8 cellular contexts compared by ENCODE assay signal in the genomic region with DNA sequence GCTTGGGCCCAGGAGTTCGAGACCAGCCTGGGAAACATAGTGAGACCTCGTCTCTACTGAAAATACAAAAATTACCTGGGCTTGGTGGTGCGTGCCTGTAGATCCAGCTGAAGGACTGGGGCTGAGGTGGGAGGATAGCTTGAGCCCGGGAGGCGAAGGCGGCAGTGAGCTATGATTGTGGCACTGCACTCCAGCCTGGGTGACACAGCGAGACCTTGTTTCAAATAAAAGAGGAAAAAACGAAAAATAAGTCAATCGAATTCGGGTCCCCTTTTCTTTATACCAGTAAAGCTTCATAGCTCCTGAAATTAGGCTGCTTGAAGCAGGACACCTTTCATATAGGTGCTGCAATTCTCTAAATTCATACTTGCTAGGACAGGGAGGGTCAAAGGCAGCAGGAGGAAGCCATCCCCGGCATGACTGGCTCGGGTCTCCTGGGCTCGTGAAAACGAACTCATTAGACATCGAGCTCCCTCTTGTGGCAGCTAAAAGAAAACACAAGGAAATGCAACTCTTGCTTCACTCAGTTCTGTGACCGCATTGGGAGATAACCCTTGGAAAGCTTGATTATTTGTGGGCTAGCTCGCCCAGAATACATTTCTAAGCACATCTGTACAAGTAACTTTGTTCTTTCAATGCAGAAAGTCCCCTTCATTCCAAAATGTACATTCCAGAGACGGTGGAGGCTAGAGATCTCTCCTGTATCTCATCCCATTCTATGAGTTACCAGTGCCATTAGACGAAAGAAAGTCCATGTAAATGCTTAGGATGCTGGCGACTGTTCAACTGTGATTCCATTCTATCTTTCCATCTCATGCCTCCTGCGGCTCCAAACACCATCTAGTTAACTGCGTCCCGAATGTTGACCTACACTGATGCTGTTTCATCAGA. TPM values are rescaled to one million over a fixed set of nuclear protein-coding genes. Genes with fewer than 3 reads are reported as not detected.
DNase-seq lines count a peak whose midpoint lies in the region; ATAC-seq and TF ChIP-seq lines count a peak whose summit lies in the region.

No MANE protein-coding gene starts in this region.

- no peak overlapping the region for H3K27ac ChIP-seq in A673 (ENCODE audit: low read depth, low read length, poor library complexity, severe bottlenecking)
- no peak overlapping the region for H3K27ac ChIP-seq in WERI-Rb-1
- H3K27ac ChIP-seq in left lung, result no peak overlapping the region

- no peaks in the 10 kb centered on the region for H3K9me3 ChIP-seq in A673 (ENCODE audit: low read depth, low read length, poor library complexity, severe bottlenecking)
- H3K9me3 ChIP-seq in WERI-Rb-1 (ENCODE audit: severe bottlenecking), result peaks cover 2% of the 10 kb centered on the region
- H3K9me3 ChIP-seq in left lung, result peaks cover 0 to 1% of the 10 kb centered on the region in 2 donors

- BruUV-seq in A673 (replicated peaks; lab: Mats Ljungman, UMichigan), result no TSS peak

- H3K4me3 ChIP-seq in A673 (ENCODE audit: low read depth, low read length, poor library complexity, severe bottlenecking), result no peak overlapping the region
- H3K4me3 ChIP-seq in WERI-Rb-1 (ENCODE audit: low read depth, low read length), result no peak overlapping the region
- no peak overlapping the region for H3K4me3 ChIP-seq in left lung

- intact Hi-C loops in A673 (cut with micrococcal nuclease; ENCODE audit: unreplicated experiment) (loop anchor here (5.0 kb wide), 2 partner anchors 171 to 306 kb away; no protein-coding TSS in a partner anchor), left lung (cut with DNase I) (no loop called here)

- CTCF ChIA-PET in A673 (lab: Charles Lee), result interaction anchor here (0.6 to 1.2 kb wide), 7 partner anchors 22 to 1320 kb away, joined by 3 to 16 read pairs (median 4); no protein-coding TSS in a partner anchor

- H3K36me3 ChIP-seq in A673 (ENCODE audit: insufficient read depth, low read length, poor library complexity, severe bottlenecking) (no peaks in the 10 kb centered on the region), WERI-Rb-1 (no peaks in the 10 kb centered on the region), left lung (no peaks in the 10 kb centered on the region)

- ATAC-seq in left lung, result peak; percentile 98
- no peak for ATAC-seq in GM21360 (IDR thresholded peaks at IDR 0.05; ENCODE audit: unreplicated experiment)

- H3K27me3 ChIP-seq in A673 (replicated peaks; ENCODE audit: insufficient read depth, low read depth, low read length, poor library complexity) (peaks cover 76% of the 10 kb centered on the region), WERI-Rb-1 (ENCODE audit: insufficient read depth, low read depth, severe bottlenecking) (peaks cover 56% of the 10 kb centered on the region), left lung (peaks cover 0 to 22% of the 10 kb centered on the region in 2 donors)

- TF ChIP-seq CTCF in A673 (conservative IDR thresholded peaks at IDR 0.05; ENCODE audit: low read depth, low read length), result peak; percentile 75
- TF ChIP-seq CTCF in GM13976 (IDR thresholded peaks at IDR 0.05; ENCODE audit: borderline replicate concordance, control extremely low read depth, extremely low read depth, insufficient read depth, missing control alignments), result peak; percentile 49
- peak; percentile 61 for TF ChIP-seq CTCF in WERI-Rb-1 (IDR thresholded peaks at IDR 0.05; ENCODE audit: low read depth, low read length)
- TF ChIP-seq CTCF in left lung (IDR thresholded peaks at IDR 0.05), result peak; percentile 76 to 81

- in situ Hi-C loops in GM13976 (cut with MboI; ENCODE audit: low sequenced_read_pairs, unreplicated experiment), result no loop called here

- DNase-seq in A673 (ENCODE audit: low spot score) (peak; percentile 82), GM13976 (ENCODE audit: low spot score) (peak; percentile 64), NCI-H2196 (lab: John Stamatoyannopoulos, UW; ENCODE audit: unreplicated experiment) (peak; percentile 75), WERI-Rb-1 (peak; percentile 57), dermis blood vessel endothelial cell (peak; percentile 88), left lung (peak in 1 of 2 donors; percentile 70)
- DNase-seq in stimulated activated CD4-positive, alpha-beta T cell treated with anti-CD3 and anti-CD28 coated beads, Interleukin-2, amount 100 ng/mL, for 48 hours, result peak; percentile 19 to 40

- H3K4me1 ChIP-seq in A673 (ENCODE audit: insufficient read depth, low read length, poor library complexity, severe bottlenecking) (no peaks in the 10 kb centered on the region), left lung (peaks cover 0 to 40% of the 10 kb centered on the region in 2 donors)

- POLR2A ChIA-PET in A673 (lab: Charles Lee; ENCODE audit: low non-redundant PET), result no interaction called here

RNA-seq across cellular contexts. Expression of gene FPR2, which starts 16.8 kb away (rescaled TPM):
- total RNA-seq in A673 (2021) (not detected in 2 replicates), dermis blood vessel endothelial cell (not detected in 2 replicates), left lung (10 to 100 TPM in 1 of 2 donors, 1 to 10 TPM in 1; 5.9 to 41.7 TPM)

RNA-seq across cellular contexts. Expression of gene FPR3, which starts 17.1 kb away (rescaled TPM):
- total RNA-seq in A673 (2021) (not detected in 2 replicates), dermis blood vessel endothelial cell (not detected in 2 replicates), left lung (10 to 100 TPM; 28.6 to 75.0 TPM)

RNA-seq across cellular contexts. Expression of gene FPR1, which starts 26.1 kb away (rescaled TPM):
- total RNA-seq in A673 (2021) (not detected in 2 replicates), dermis blood vessel endothelial cell (not detected in 2 replicates), left lung (100 to 1,000 TPM in 1 of 2 donors, 10 to 100 TPM in 1; 20.0 to 193 TPM)

RNA-seq across cellular contexts. Expression of gene HAS1, which starts 54.0 kb away (rescaled TPM):
- total RNA-seq in A673 (2021) (not detected in 2 replicates), dermis blood vessel endothelial cell (0.14 and 0.17 TPM in 2 replicates), left lung (under 1 TPM; 0.26 to 0.50 TPM)

Comparison
In these comparisons a context has a peak if more than half of its experiments do, and no peak if none do; other contexts are left out.
1. RNA of gene FPR3, which starts 17.1 kb away (total RNA-seq): 28.6 to 75.0 TPM in left lung; not detected in A673 and not detected in dermis blood vessel endothelial cell; every median in the first group is over 10 times any median in the second.
2. RNA of gene FPR1, which starts 26.1 kb away (total RNA-seq): 20.0 to 193 TPM in left lung; not detected in A673 and not detected in dermis blood vessel endothelial cell; every median in the first group is over 10 times any median in the second.
3. Peak in every context shown above with its lines, with median percentiles within 50 percentile points of each other: CTCF ChIP-seq.